Comparison of ENCODE assay signal across 8 cellular contexts in the genomic region with DNA sequence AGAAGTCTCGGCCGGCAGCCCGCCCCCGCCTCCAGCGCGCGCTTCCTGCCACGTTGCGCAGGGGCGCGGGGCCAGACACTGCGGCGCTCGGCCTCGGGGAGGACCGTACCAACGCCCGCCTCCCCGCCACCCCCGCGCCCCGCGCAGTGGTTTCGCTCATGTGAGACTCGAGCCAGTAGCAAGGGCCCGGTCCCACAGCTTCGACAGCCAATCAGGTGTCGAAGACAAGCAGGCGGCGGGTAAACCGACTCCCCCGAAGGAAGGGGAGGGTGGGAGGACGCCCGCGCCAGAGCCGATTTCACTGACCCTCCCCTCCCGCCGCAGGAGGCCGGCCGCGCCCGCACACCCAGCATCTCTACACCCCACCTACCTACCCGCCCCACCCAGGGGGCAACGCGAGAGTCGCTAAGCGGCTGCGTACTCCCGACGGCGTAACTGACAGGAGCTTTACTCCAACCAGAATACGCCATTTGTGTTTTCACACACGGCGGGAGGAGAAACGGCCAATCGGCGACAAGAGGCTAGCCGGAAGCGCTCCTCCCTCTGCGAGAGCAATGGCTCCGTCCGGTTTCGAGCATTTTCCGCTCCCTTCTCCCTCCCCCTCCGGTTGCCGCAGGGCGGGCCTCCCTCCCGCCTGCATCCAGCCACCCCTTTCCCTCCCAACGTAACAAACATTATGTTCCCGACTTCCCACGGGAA. TPM values are rescaled to one million over a fixed set of nuclear protein-coding genes. Genes with fewer than 3 reads are reported as not detected.
DNase-seq lines count a peak whose midpoint lies in the region; ATAC-seq and TF ChIP-seq lines count a peak whose summit lies in the region.

No MANE protein-coding gene starts in this region.

- POLR2A ChIA-PET in BJ (lab: Charles Lee), result interaction anchor here (0.5 to 2.2 kb wide), 8 partner anchors 13 to 684 kb away, joined by 3 to 12 read pairs (median 6); partner anchors contain the start of gene THUMPD3

- H3K36me3 Mint-ChIP-seq in activated CD4-positive, alpha-beta T cell treated with anti-CD3 and anti-CD28 coated beads, Interleukin-2, amount 10 ng/mL, durations not matched to agents 24 days and 14 days (ENCODE audit: low read depth), result peaks cover 57% of the 10 kb centered on the region

- TF ChIP-seq CTCF in BJ (IDR thresholded peaks at IDR 0.05; ENCODE audit: insufficient read depth, low read depth, low read length), result no peak
- no peak for TF ChIP-seq CTCF in coronary artery (IDR thresholded peaks at IDR 0.05)

- CTCF ChIA-PET in BJ (lab: Yijun Ruan, JAX), result interaction anchor here (1.0 to 1.4 kb wide), 3 partner anchors 29 to 44 kb away, joined by 3 read pairs; no protein-coding TSS in a partner anchor

- peak overlapping the region; percentile 99 for H3K27ac Mint-ChIP-seq in activated CD4-positive, alpha-beta T cell treated with anti-CD3 and anti-CD28 coated beads, Interleukin-2, amount 10 ng/mL, durations not matched to agents 24 days and 14 days

- H3K36me3 ChIP-seq in BJ (ENCODE audit: control insufficient read depth, insufficient read depth, low read length), result peaks cover 4% of the 10 kb centered on the region

- H3K27ac ChIP-seq in coronary artery (peak overlapping the region; percentile 98 to 100), layer of hippocampus (ENCODE audit: low read depth, low read length) (peak overlapping the region; percentile 99)

- peak; percentile 74 for ATAC-seq in GM19328 (IDR thresholded peaks at IDR 0.05; ENCODE audit: unreplicated experiment)
- ATAC-seq in HG03469 (IDR thresholded peaks at IDR 0.05; ENCODE audit: unreplicated experiment), result peak; percentile 68

- H3K27me3 Mint-ChIP-seq in activated CD4-positive, alpha-beta T cell treated with anti-CD3 and anti-CD28 coated beads, Interleukin-2, amount 10 ng/mL, durations not matched to agents 24 days and 14 days, result no peaks in the 10 kb centered on the region

- no peaks in the 10 kb centered on the region for H3K9me3 Mint-ChIP-seq in activated CD4-positive, alpha-beta T cell treated with anti-CD3 and anti-CD28 coated beads, Interleukin-2, amount 10 ng/mL, durations not matched to agents 24 days and 14 days

- intact Hi-C loops in activated CD4-positive, alpha-beta T cell treated with anti-CD3 and anti-CD28 coated beads, Interleukin-2, amount 10 ng/mL, durations not matched to agents 24 days and 14 days (cut with micrococcal nuclease), result loop anchor here (1.0 to 5.0 kb wide), 7 partner anchors 27 to 1876 kb away; partner anchors contain the start of genes ATG7, BRPF1, CRELD1 and MTMR14

- H3K27me3 ChIP-seq in BJ (ENCODE audit: control insufficient read depth, insufficient read depth, low read length) (no peaks in the 10 kb centered on the region), layer of hippocampus (ENCODE audit: control insufficient read depth, insufficient read depth, low read length) (no peaks in the 10 kb centered on the region)

- DNase-seq in BJ (ENCODE audit: low read depth) (peak; percentile 98), NCI-H526 (lab: John Stamatoyannopoulos, UW) (peak; percentile 97 to 99), coronary artery (ENCODE audit: low spot score) (peak; percentile 99)
- DNase-seq in activated CD4-positive, alpha-beta T cell treated with anti-CD3 and anti-CD28 coated beads, Interleukin-2, amount 10 ng/mL, durations not matched to agents 24 days and 14 days, result peak; percentile 100
- DNase-seq in stimulated activated CD4-positive, alpha-beta T cell treated with anti-CD3 and anti-CD28 coated beads, Interleukin-1b, Interleukin-23, amount 100 ng/mL, for 24 hours (ENCODE audit: low read depth in 4 of 4, low spot score in 1 of 4), result peak; percentile 88 to 95 (median 92)

- peaks cover 59% of the 10 kb centered on the region for H3K4me1 Mint-ChIP-seq in activated CD4-positive, alpha-beta T cell treated with anti-CD3 and anti-CD28 coated beads, Interleukin-2, amount 10 ng/mL, durations not matched to agents 24 days and 14 days

- H3K4me3 Mint-ChIP-seq in activated CD4-positive, alpha-beta T cell treated with anti-CD3 and anti-CD28 coated beads, Interleukin-2, amount 10 ng/mL, durations not matched to agents 24 days and 14 days, result peak overlapping the region; percentile 90

- H3K4me3 ChIP-seq in BJ (ENCODE audit: low read depth, low read length), result peak overlapping the region; percentile 59
- peak overlapping the region; percentile 94 for H3K4me3 ChIP-seq in coronary artery

RNA-seq across cellular contexts. Expression of gene SETD5, which starts 0.6 kb away (rescaled TPM):
- 47.4 and 55.1 TPM in 2 replicates for polyA plus RNA-seq in BJ (2011; rRNA removed)
- polyA minus RNA-seq in BJ (2011; rRNA and poly(A)+ RNA removed), result 76.9 and 78.7 TPM in 2 replicates
- 152 and 164 TPM in 2 replicates for total RNA-seq in activated CD4-positive, alpha-beta T cell treated with anti-CD3 and anti-CD28 coated beads, Interleukin-2, amount 10 ng/mL, durations not matched to agents 24 days and 14 days

RNA-seq across cellular contexts. Expression of gene THUMPD3, which starts 33.9 kb away (rescaled TPM):
- polyA plus RNA-seq in BJ (2011; rRNA removed), result 18.2 and 38.5 TPM in 2 replicates
- polyA minus RNA-seq in BJ (2011; rRNA and poly(A)+ RNA removed), result 26.7 and 27.4 TPM in 2 replicates
- total RNA-seq in activated CD4-positive, alpha-beta T cell treated with anti-CD3 and anti-CD28 coated beads, Interleukin-2, amount 10 ng/mL, durations not matched to agents 24 days and 14 days, result 58.6 and 64.2 TPM in 2 replicates

Comparison
In these comparisons a context has a peak if more than half of its experiments do, and no peak if none do; other contexts are left out.
1. Peak in every context shown above with its lines: DNase-seq, ATAC-seq, H3K4me3 ChIP-seq and H3K27ac ChIP-seq.